10 cellular contexts compared by ENCODE assay signal in genomic region chr3:57826286-57826951, GRCh38.
DNase-seq lines count a peak whose midpoint lies in the region; ATAC-seq and TF ChIP-seq lines count a peak whose summit lies in the region.
"Had no signal": no experiment of that assay in that cellular context is flagged by ENCODE, and none has a peak within 500 bp of the region (broad histone marks: within the 10 kb centered on the region; RNA-seq: fewer than 3 reads in every experiment).

No MANE protein-coding gene starts in this region.

- POLR2A ChIA-PET in PC-9 (lab: Charles Lee; ENCODE audit: unreplicated experiment): interaction anchor here (0.6 kb wide), 4 partner anchors 10 to 219 kb away, joined by 4 to 9 read pairs (median 4); no protein-coding TSS in a partner anchor

- 72 to 89% (median 85%) methylated on average over 1 of the region's 1 CpG for WGBS in heart left ventricle, 4 donors

- no peak for TF ChIP-seq POLR2A in heart left ventricle (IDR thresholded peaks at IDR 0.05)

- no peaks in the 10 kb centered on the region for H3K9me3 ChIP-seq in heart left ventricle
- no peaks in the 10 kb centered on the region for H3K9me3 ChIP-seq in right atrium auricular region
- no peaks in the 10 kb centered on the region for H3K9me3 ChIP-seq in PC-9 (ENCODE audit: insufficient read depth, low read depth)
- no peaks in the 10 kb centered on the region for H3K9me3 ChIP-seq in upper lobe of right lung

- H3K4me3 ChIP-seq in heart left ventricle (no peak overlapping the region), right atrium auricular region (no peak overlapping the region), PC-9 (no peak overlapping the region), upper lobe of right lung (no peak overlapping the region)

- peaks cover 20% of the 10 kb centered on the region; the same call in 1 of the 2 replicates for H3F3A ChIP-seq in PC-9 (ENCODE audit: insufficient read depth, low read depth)

- H3K27me3 ChIP-seq in heart left ventricle (no peaks in the 10 kb centered on the region), right atrium auricular region (no peaks in the 10 kb centered on the region), PC-9 (ENCODE audit: insufficient read depth, low read depth) (no peaks in the 10 kb centered on the region), foreskin keratinocyte (no peaks in the 10 kb centered on the region), upper lobe of right lung (no peaks in the 10 kb centered on the region)

- no TSS peak for BruUV-seq in PC-9 (replicated peaks; lab: Mats Ljungman, UMichigan)

- peaks cover 18% of the 10 kb centered on the region for H4K20me1 ChIP-seq in PC-9 (ENCODE audit: insufficient read depth)

- H3K36me3 ChIP-seq in heart left ventricle (peaks cover 0 to 5% (median 0%) of the 10 kb centered on the region in 9 donors), right atrium auricular region (no peaks in the 10 kb centered on the region), PC-9 (ENCODE audit: low read depth) (peaks cover 7% of the 10 kb centered on the region), upper lobe of right lung (no peaks in the 10 kb centered on the region)

- H3K9me2 ChIP-seq in PC-9 (ENCODE audit: insufficient read depth): no peaks in the 10 kb centered on the region

- ATAC-seq in heart left ventricle: no peak
- ATAC-seq in foreskin keratinocyte: no peak
- no peak for ATAC-seq in upper lobe of right lung
- no peak for ATAC-seq in HG03457 (IDR thresholded peaks at IDR 0.05; ENCODE audit: unreplicated experiment)
- ATAC-seq: activated CD8-positive, alpha-beta memory T cell treated with anti-CD3 and anti-CD28 coated beads, Interleukin-2, amount 10 ng/mL, durations not matched to agents 7 days and 5 days had no signal

- H3K79me2 ChIP-seq in PC-9 (ENCODE audit: low read depth): peaks cover 88% of the 10 kb centered on the region

- H3K27ac ChIP-seq in heart left ventricle: no peak overlapping the region
- no peak overlapping the region for H3K27ac ChIP-seq in right atrium auricular region
- H3K27ac ChIP-seq in PC-9: peak overlapping the region; percentile 47
- no peak overlapping the region for H3K27ac ChIP-seq in foreskin keratinocyte
- no peak overlapping the region for H3K27ac ChIP-seq in upper lobe of right lung

- intact Hi-C loops in heart left ventricle (cut with DNase I): loop anchor here in 8 of 10 donors (5.0 to 10.0 kb wide), 8 partner anchors 69 to 432 kb away; partner anchors contain the start of genes SLMAP (in 3 of the 8) and DENND6A (in 1 of the 8)
- intact Hi-C loops in PC-9 (cut with micrococcal nuclease; ENCODE audit: unreplicated experiment): loop anchor here (2.0 to 5.0 kb wide), 3 partner anchors 54 to 134 kb away; partner anchors contain the start of genes DENND6A and SLMAP
- intact Hi-C loops in upper lobe of right lung (cut with DNase I): no loop called here

- peak overlapping the region; percentile 53 for H3K4me2 ChIP-seq in PC-9

- DNase-seq in heart left ventricle (no peak), right atrium auricular region (ENCODE audit: low spot score) (no peak), PC-9 (no peak), foreskin keratinocyte (no peak), upper lobe of right lung (no peak), kidney glomerular epithelial cell (lab: John Stamatoyannopoulos, UW) (no peak), NCI-H69 (lab: John Stamatoyannopoulos, UW) (no peak)
- DNase-seq: activated CD8-positive, alpha-beta memory T cell treated with anti-CD3 and anti-CD28 coated beads, Interleukin-2, amount 10 ng/mL, durations not matched to agents 7 days and 5 days; NCI-H524 treated with DMSO at 0.1 percent for 48 hours had no signal

- no peak overlapping the region for H2AFZ ChIP-seq in PC-9

- CTCF ChIA-PET in PC-9 (lab: Charles Lee): interaction anchor here (1.5 kb wide), 1 partner anchor 68 kb away, joined by 3 read pairs; no protein-coding TSS in a partner anchor

- peaks cover 0 to 58% (median 21%) of the 10 kb centered on the region in 12 donors for H3K4me1 ChIP-seq in heart left ventricle
- H3K4me1 ChIP-seq in right atrium auricular region: peaks cover 0 to 19% of the 10 kb centered on the region in 2 donors
- H3K4me1 ChIP-seq in PC-9 (replicated peaks; ENCODE audit: insufficient read depth): peaks cover 29% of the 10 kb centered on the region
- peaks cover 5% of the 10 kb centered on the region for H3K4me1 ChIP-seq in foreskin keratinocyte
- peaks cover 6% of the 10 kb centered on the region for H3K4me1 ChIP-seq in upper lobe of right lung

- TF ChIP-seq CTCF in heart left ventricle (IDR thresholded peaks at IDR 0.05): peak in 7 of 12 donors; percentile 19 to 54 (median 42)
- TF ChIP-seq CTCF in right atrium auricular region (IDR thresholded peaks at IDR 0.05): peak in 1 of 2 donors; percentile 39
- TF ChIP-seq CTCF in PC-9 (conservative IDR thresholded peaks at IDR 0.05): no peak; the same call in 1 of the 2 replicates
- TF ChIP-seq CTCF in foreskin keratinocyte (conservative IDR thresholded peaks at IDR 0.05): peak; percentile 58
- TF ChIP-seq CTCF in upper lobe of right lung (IDR thresholded peaks at IDR 0.05): peak; percentile 12
